In the genomic region with DNA sequence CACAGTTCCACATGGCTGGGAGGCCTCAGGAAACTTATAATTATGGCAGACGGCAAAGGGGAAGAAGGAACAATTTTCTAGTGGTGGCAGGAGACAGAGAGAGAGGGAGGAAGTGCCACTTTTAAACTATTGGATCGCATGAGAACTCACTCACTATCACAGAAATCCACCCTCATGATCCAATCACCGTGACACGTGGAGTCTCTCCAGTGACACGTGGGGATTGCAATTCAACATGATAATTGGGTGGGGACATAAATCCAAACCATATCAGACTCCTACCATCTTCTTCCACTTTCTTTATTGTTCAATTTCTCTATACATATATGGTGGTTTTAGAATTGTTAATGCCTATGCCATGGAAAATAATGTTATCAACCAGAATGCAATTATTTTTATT, we compare ENCODE assay signal across 29 cellular contexts.
"Had no signal": no experiment of that assay in that cellular context is flagged by ENCODE, and none has a peak within 500 bp of the region (broad histone marks: within the 10 kb centered on the region; RNA-seq: fewer than 3 reads in every experiment).

No MANE protein-coding gene starts in this region.

- H3K27me3 ChIP-seq: stomach, suprapubic skin, testis, thyroid gland, tibial artery, tibial nerve, transverse colon, upper lobe of left lung, upper lobe of right lung, uterus, vagina had no signal

- H3K9me3 ChIP-seq: stomach, suprapubic skin, testis, thoracic aorta, thyroid gland, tibial artery, tibial nerve, transverse colon, upper lobe of left lung, upper lobe of right lung, uterus, vagina had no signal

- ATAC-seq: stimulated activated effector memory CD8-positive, alpha-beta T cell treated with anti-CD3 and anti-CD28 coated beads, Interleukin-12 subunit alpha, Interleukin-12 subunit beta, amount 100 ng/mL, for 72 hours; stimulated activated memory B cell treated with anti-CD40 and anti-IgM and Interleukin-4, amounts not matched to agents 10 μg/mL and 1 μg/mL and 100 μg/mL, for 72 hours; stimulated activated naive B cell treated with anti-CD40 and anti-IgM and Interleukin-4, amounts not matched to agents 10 μg/mL and 1 μg/mL and 100 μg/mL, for 72 hours; stimulated activated naive CD8-positive, alpha-beta T cell treated with anti-CD3 and anti-CD28 coated beads, Interleukin-15, amount 100 ng/mL, for 72 hours; stimulated activated naive CD8-positive, alpha-beta T cell treated with anti-CD3 and anti-CD28 coated beads, Interleukin-15, Interleukin-2, amounts not matched to agents 100 U/mL and 50 U/mL, for 24 hours; upper lobe of right lung had no signal

- H3K27ac ChIP-seq: stomach, suprapubic skin, testis, thoracic aorta, thyroid gland, tibial artery, tibial nerve, transverse colon, upper lobe of left lung, upper lobe of right lung, uterus, vagina had no signal

- H3K4me1 Mint-ChIP-seq: stimulated activated effector memory CD8-positive, alpha-beta T cell treated with anti-CD3 and anti-CD28 coated beads, Interleukin-12 subunit alpha, Interleukin-12 subunit beta, amount 100 ng/mL, for 72 hours; stimulated activated memory B cell treated with anti-CD40 and anti-IgM and Interleukin-4, amounts not matched to agents 10 μg/mL and 1 μg/mL and 100 μg/mL, for 72 hours; stimulated activated naive B cell treated with anti-CD40 and anti-IgM and Interleukin-4, amounts not matched to agents 10 μg/mL and 1 μg/mL and 100 μg/mL, for 72 hours; stimulated activated naive CD8-positive, alpha-beta T cell treated with anti-CD3 and anti-CD28 coated beads, Interleukin-15, amount 100 ng/mL, for 72 hours had no signal

- H3K4me3 Mint-ChIP-seq: stimulated activated effector memory CD8-positive, alpha-beta T cell treated with anti-CD3 and anti-CD28 coated beads, Interleukin-12 subunit alpha, Interleukin-12 subunit beta, amount 100 ng/mL, for 72 hours; stimulated activated memory B cell treated with anti-CD40 and anti-IgM and Interleukin-4, amounts not matched to agents 10 μg/mL and 1 μg/mL and 100 μg/mL, for 72 hours; stimulated activated naive B cell treated with anti-CD40 and anti-IgM and Interleukin-4, amounts not matched to agents 10 μg/mL and 1 μg/mL and 100 μg/mL, for 72 hours; stimulated activated naive CD8-positive, alpha-beta T cell treated with anti-CD3 and anti-CD28 coated beads, Interleukin-15, amount 100 ng/mL, for 72 hours; stimulated activated naive CD8-positive, alpha-beta T cell treated with anti-CD3 and anti-CD28 coated beads, Interleukin-15, Interleukin-2, amounts not matched to agents 100 ng/mL and 50 ng/mL, for 24 hours; type B pancreatic cell had no signal

- H3K36me3 Mint-ChIP-seq: stimulated activated memory B cell treated with anti-CD40 and anti-IgM and Interleukin-4, amounts not matched to agents 10 μg/mL and 1 μg/mL and 100 μg/mL, for 72 hours; stimulated activated naive B cell treated with anti-CD40 and anti-IgM and Interleukin-4, amounts not matched to agents 10 μg/mL and 1 μg/mL and 100 μg/mL, for 72 hours; type B pancreatic cell had no signal

- FAIRE-seq: urothelium cell line had no signal

- DNase-seq: stimulated activated CD4-positive, alpha-beta T cell treated with anti-CD3 and anti-CD28 coated beads, Interleukin-2, amount 100 ng/mL, for 48 hours; stimulated activated CD4-positive, alpha-beta T cell treated with anti-CD3 and anti-CD28 coated beads, Interleukin-4, amount 100 ng/mL, for 1 hour; stimulated activated CD4-positive, alpha-beta T cell treated with anti-CD3 and anti-CD28 coated beads, Interleukin-4, amount 100 ng/mL, for 24 hours; stimulated activated CD4-positive, alpha-beta T cell treated with anti-CD3 and anti-CD28 coated beads, Interleukin-4, amount 100 ng/mL, for 4 hours; stimulated activated CD8-positive, alpha-beta memory T cell treated with anti-CD3 and anti-CD28 coated beads, Interleukin-4, amount 100 ng/mL, for 48 hours; stimulated activated naive B cell treated with anti-CD40 and anti-IgM and Interleukin-4, amounts not matched to agents 10 μg/mL and 1 μg/mL and 100 μg/mL, for 72 hours; stimulated activated naive CD4-positive, alpha-beta T cell; stimulated activated naive CD4-positive, alpha-beta T cell treated with Interleukin-2 at 50 U/mL for 16 hours; stimulated activated naive CD8-positive, alpha-beta T cell treated with anti-CD3 and anti-CD28 coated beads, Interleukin-15, amount 100 ng/mL, for 72 hours; stimulated activated naive CD8-positive, alpha-beta T cell treated with anti-CD3 and anti-CD28 coated beads, Interleukin-15, Interleukin-2, amounts not matched to agents 100 U/mL and 50 U/mL, for 24 hours; stomach; substantia nigra; testis; thyroid gland; tibial artery; transverse colon; trophoblast cell; upper lobe of left lung; upper lobe of right lung; uterus had no signal

- H3K27ac Mint-ChIP-seq: stimulated activated effector memory CD8-positive, alpha-beta T cell treated with anti-CD3 and anti-CD28 coated beads, Interleukin-12 subunit alpha, Interleukin-12 subunit beta, amount 100 ng/mL, for 72 hours; stimulated activated memory B cell treated with anti-CD40 and anti-IgM and Interleukin-4, amounts not matched to agents 10 μg/mL and 1 μg/mL and 100 μg/mL, for 72 hours; stimulated activated naive B cell treated with anti-CD40 and anti-IgM and Interleukin-4, amounts not matched to agents 10 μg/mL and 1 μg/mL and 100 μg/mL, for 72 hours; stimulated activated naive CD8-positive, alpha-beta T cell treated with anti-CD3 and anti-CD28 coated beads, Interleukin-15, amount 100 ng/mL, for 72 hours; stimulated activated naive CD8-positive, alpha-beta T cell treated with anti-CD3 and anti-CD28 coated beads, Interleukin-15, Interleukin-2, amounts not matched to agents 100 ng/mL and 50 ng/mL, for 24 hours; type B pancreatic cell had no signal

- H3K27me3 Mint-ChIP-seq: stimulated activated memory B cell treated with anti-CD40 and anti-IgM and Interleukin-4, amounts not matched to agents 10 μg/mL and 1 μg/mL and 100 μg/mL, for 72 hours; stimulated activated naive B cell treated with anti-CD40 and anti-IgM and Interleukin-4, amounts not matched to agents 10 μg/mL and 1 μg/mL and 100 μg/mL, for 72 hours; stimulated activated naive CD8-positive, alpha-beta T cell treated with anti-CD3 and anti-CD28 coated beads, Interleukin-15, amount 100 ng/mL, for 72 hours; stimulated activated naive CD8-positive, alpha-beta T cell treated with anti-CD3 and anti-CD28 coated beads, Interleukin-15, Interleukin-2, amounts not matched to agents 100 ng/mL and 50 ng/mL, for 24 hours; type B pancreatic cell had no signal

- H3K36me3 ChIP-seq: stomach, suprapubic skin, thoracic aorta, thyroid gland, tibial artery, tibial nerve, transverse colon, upper lobe of left lung, upper lobe of right lung, uterus, vagina had no signal

- H3K4me3 ChIP-seq: stomach, suprapubic skin, testis, thoracic aorta, thyroid gland, tibial artery, tibial nerve, transverse colon, upper lobe of left lung, upper lobe of right lung, uterus, vagina had no signal

- H3K4me1 ChIP-seq: stomach, suprapubic skin, testis, thyroid gland, tibial artery, tibial nerve, transverse colon, upper lobe of left lung, upper lobe of right lung, uterus, vagina had no signal
